ENCODE assay signal across 8 cellular contexts in genomic region chr6:29748391-29749352, GRCh38. TPM values are rescaled to one million over a fixed set of nuclear protein-coding genes. Genes with fewer than 3 reads are reported as not detected.
A peak's percentile ranks its signal among the peaks of the same experiment; 100 is the strongest.
DNase-seq lines count a peak whose midpoint lies in the region; ATAC-seq and TF ChIP-seq lines count a peak whose summit lies in the region.

No MANE protein-coding gene starts in this region.

- H3K4me3 Mint-ChIP-seq in chondrocyte (ENCODE audit: unreplicated experiment) = peak overlapping the region; percentile 98

- H3K27ac Mint-ChIP-seq in chondrocyte (ENCODE audit: unreplicated experiment) = peak overlapping the region; percentile 32

- no peak for TF ChIP-seq CTCF in GM13976 (IDR thresholded peaks at IDR 0.05; ENCODE audit: borderline replicate concordance, control extremely low read depth, extremely low read depth, insufficient read depth, missing control alignments)
- peak; percentile 17 for TF ChIP-seq CTCF in chondrocyte (IDR thresholded peaks at IDR 0.05)

- DNase-seq in GM13976 (ENCODE audit: low spot score) = peak; percentile 96
- peak; percentile 59 for DNase-seq in NCI-H2029 treated with DMSO at 0.1 percent for 48 hours (lab: John Stamatoyannopoulos, UW)
- DNase-seq in activated CD4-positive, alpha-beta T cell treated with anti-CD3 and anti-CD28 coated beads for 1 hour = peak; percentile 71
- DNase-seq in chondrocyte (ENCODE audit: low spot score) = no peak
- peak; percentile 89 for DNase-seq in kidney tubule cell (ENCODE audit: low spot score)
- peak; percentile 58 to 74 for DNase-seq in stimulated activated CD4-positive, alpha-beta T cell treated with anti-CD3 and anti-CD28 coated beads, Interleukin-1b, Interleukin-23, amount 100 ng/mL, for 1 hour (ENCODE audit: low read depth in 2 of 2)
- DNase-seq in NCI-H187 treated with DMSO at 0.1 percent for 48 hours (lab: John Stamatoyannopoulos, UW) = no peak

- peaks cover 35% of the 10 kb centered on the region for H3K4me1 Mint-ChIP-seq in chondrocyte (ENCODE audit: low read depth)

- peak; percentile 74 for ATAC-seq in HG02588 (IDR thresholded peaks at IDR 0.05; ENCODE audit: unreplicated experiment)

- no peaks in the 10 kb centered on the region for H3K9me3 Mint-ChIP-seq in chondrocyte (ENCODE audit: low read depth)

- in situ Hi-C loops in GM13976 (cut with MboI; ENCODE audit: low sequenced_read_pairs, unreplicated experiment) = no loop called here

- peaks cover 2% of the 10 kb centered on the region for H3K36me3 Mint-ChIP-seq in chondrocyte (ENCODE audit: low read depth)

- H3K27me3 Mint-ChIP-seq in chondrocyte (ENCODE audit: low read depth) = no peaks in the 10 kb centered on the region

RNA-seq across cellular contexts. Expression of gene HLA-F, which starts 25.4 kb away (rescaled TPM):
- total RNA-seq in chondrocyte = 5.1 to 6.6 TPM (median 6.4 TPM) in 3 replicates

Comparison
In these comparisons a context has a peak if more than half of its experiments do, and no peak if none do; other contexts are left out.
1. DNase-seq: peak in GM13976 (single experiment), NCI-H2029 treated with DMSO at 0.1 percent for 48 hours (single experiment), activated CD4-positive, alpha-beta T cell treated with anti-CD3 and anti-CD28 coated beads for 1 hour (single experiment), kidney tubule cell (single experiment) and stimulated activated CD4-positive, alpha-beta T cell treated with anti-CD3 and anti-CD28 coated beads, Interleukin-1b, Interleukin-23, amount 100 ng/mL, for 1 hour (2 of 2); none in chondrocyte (single experiment) and NCI-H187 treated with DMSO at 0.1 percent for 48 hours (single experiment).